7 cellular contexts compared by ENCODE assay signal in genomic region chr4:48848799-48849198, GRCh38. TPM values are rescaled to one million over a fixed set of nuclear protein-coding genes. Genes with fewer than 3 reads are reported as not detected.
DNase-seq lines count a peak whose midpoint lies in the region; ATAC-seq, FAIRE-seq and TF ChIP-seq lines count a peak whose summit lies in the region.
"Not testable (repeated sequence)": the region's sequence is repeated elsewhere in the genome, so short reads cannot be mapped to it uniquely, and the experiment has no call there.

No MANE protein-coding gene starts in this region.

- H3K36me3 Mint-ChIP-seq in MCF 10A (ENCODE audit: insufficient read depth, unreplicated experiment) = peaks cover 80% of the 10 kb centered on the region
- H3K36me3 Mint-ChIP-seq in neural progenitor cell = peaks cover 50% of the 10 kb centered on the region

- H3K9me2 ChIP-seq in OCI-LY7 (ENCODE audit: insufficient read depth, low read length) = not testable (repeated sequence)

- TF ChIP-seq POLR2A in K562 (conservative IDR thresholded peaks at IDR 0.05) = not testable (repeated sequence)

- H3K4me3 ChIP-seq in A673 (ENCODE audit: low read depth, low read length, poor library complexity, severe bottlenecking); HEK293 (ENCODE audit: low read depth, low read length); OCI-LY7 (ENCODE audit: low read depth, low read length, poor library complexity, severe bottlenecking); Panc1 (ENCODE audit: low read depth in 2 of 2, low read length in 2 of 2); K562; neural progenitor cell: not testable (repeated sequence)

- not testable (repeated sequence) for ATAC-seq in Panc1, K562

- not testable (repeated sequence) for H3K9ac ChIP-seq in K562 (ENCODE audit: insufficient read depth in 1 of 2, low read depth in 2 of 2, low read length in 2 of 2); neural progenitor cell

- not testable (repeated sequence) for H3K4me1 Mint-ChIP-seq in MCF 10A (ENCODE audit: insufficient read depth, unreplicated experiment); neural progenitor cell

- not testable (repeated sequence) for DNase-seq in A673 (ENCODE audit: low spot score); OCI-LY7 (ENCODE audit: low spot score); Panc1 (ENCODE audit: low read depth, low spot score); K562 (ENCODE audit: extremely low read depth in 1 of 4, low spot score in 3 of 4); MCF 10A (ENCODE audit: unreplicated experiment); neural progenitor cell (ENCODE audit: low spot score)

- not testable (repeated sequence) for TF ChIP-seq RAD21 in K562 (CRISPR knock-in tag; conservative IDR thresholded peaks at IDR 0.05 in 1 of 2, IDR thresholded peaks at IDR 0.05 in 1 of 2)

- POLR2A ChIA-PET in A673 (lab: Charles Lee; ENCODE audit: low non-redundant PET); HEK293 (lab: Yijun Ruan, JAX); Panc1 (lab: Charles Lee): not testable (repeated sequence)
- POLR2A ChIA-PET in OCI-LY7 (lab: Charles Lee) = interaction anchor here (0.6 to 2.5 kb wide), 6 partner anchors 9 to 68 kb away, joined by 3 to 11 read pairs (median 5); no protein-coding TSS in a partner anchor
- POLR2A ChIA-PET in K562 (lab: Yijun Ruan, JAX) = interaction anchor here (1.7 to 3.5 kb wide), 2 partner anchors 11 to 14 kb away, joined by 3 to 14 read pairs; no protein-coding TSS in a partner anchor
- POLR2A ChIA-PET in MCF 10A (lab: Yijun Ruan, JAX) = interaction anchor here (0.6 to 1.7 kb wide), 5 partner anchors 16 to 271 kb away, joined by 3 to 4 read pairs (median 3); partner anchors contain the start of gene OCIAD1

- 96% methylated on average over 6 of the region's 6 CpGs for WGBS in K562 (ENCODE audit: insufficient coverage, low coverage, missing lambda C conversion rate)

- H3F3A ChIP-seq in neural progenitor cell (ENCODE audit: low read depth) = not testable (repeated sequence)

- H3K27me3 Mint-ChIP-seq in MCF 10A (ENCODE audit: insufficient read depth, unreplicated experiment); neural progenitor cell (ENCODE audit: insufficient read depth, low read depth): not testable (repeated sequence)

- not testable (repeated sequence) for H3K4me2 ChIP-seq in OCI-LY7 (ENCODE audit: low read length); K562 (ENCODE audit: insufficient read depth, low read length); neural progenitor cell

- in situ Hi-C loops in Panc1 (cut with HindIII; ENCODE audit: low pct_unique_long_range_greater_than_20kb, low sequenced_read_pairs); K562 (cut with MboI): not testable (repeated sequence)

- not testable (repeated sequence) for TF ChIP-seq EP300 in K562 (IDR thresholded peaks at IDR 0.05; ENCODE audit: low read length)

- not testable (repeated sequence) for H3K27ac ChIP-seq in A673 (ENCODE audit: low read depth, low read length, poor library complexity, severe bottlenecking); HEK293 (ENCODE audit: extremely low read depth, low read depth, low read length); OCI-LY7 (ENCODE audit: low read depth, low read length, poor library complexity, severe bottlenecking); Panc1 (ENCODE audit: low read length); K562 (ENCODE audit: extremely low read depth, low read depth, low read length); neural progenitor cell

- H3K9me3 Mint-ChIP-seq in MCF 10A (ENCODE audit: unreplicated experiment); neural progenitor cell: not testable (repeated sequence)

- H3K27me3 ChIP-seq in A673 (replicated peaks; ENCODE audit: insufficient read depth, low read depth, low read length, poor library complexity); Panc1 (ENCODE audit: control insufficient read depth, insufficient read depth, low read length); K562 (ENCODE audit: control insufficient read depth in 2 of 2, insufficient read depth in 2 of 2, low read length in 2 of 2); neural progenitor cell: not testable (repeated sequence)

- H4K20me1 ChIP-seq in OCI-LY7 (ENCODE audit: insufficient read depth, low read length); K562 (replicated peaks; ENCODE audit: control insufficient read depth, insufficient read depth, low read length): not testable (repeated sequence)
- H4K20me1 ChIP-seq in neural progenitor cell (ENCODE audit: low read depth) = peaks cover 16% of the 10 kb centered on the region

- BruUV-seq in A673 (replicated peaks; lab: Mats Ljungman, UMichigan) (TSS peak; percentile 7), OCI-LY7 (replicated peaks; lab: Mats Ljungman, UMichigan) (TSS peak; percentile 12), Panc1 (replicated peaks; lab: Mats Ljungman, UMichigan) (TSS peak; percentile 4), MCF 10A (replicated peaks; lab: Mats Ljungman, UMichigan) (TSS peak; percentile 5)
- not testable (repeated sequence) for BruUV-seq in K562 (replicated peaks; lab: Mats Ljungman, UMichigan)

- H3K79me2 ChIP-seq in OCI-LY7 (ENCODE audit: insufficient read depth, low read depth, low read length) (peaks cover 33% of the 10 kb centered on the region), K562 (ENCODE audit: control insufficient read depth, insufficient read depth, low read length) (peaks cover 24% of the 10 kb centered on the region), neural progenitor cell (ENCODE audit: low read depth) (peaks cover 62% of the 10 kb centered on the region)

- TF ChIP-seq CTCF in A673 (conservative IDR thresholded peaks at IDR 0.05; ENCODE audit: low read depth, low read length); HEK293 (tag by site-specific recombination; IDR thresholded peaks at IDR 0.05); OCI-LY7 (conservative IDR thresholded peaks at IDR 0.05; ENCODE audit: low read length); Panc1 (IDR thresholded peaks at IDR 0.05); K562 (IDR thresholded peaks at IDR 0.05 in 2 of 3, conservative IDR thresholded peaks at IDR 0.05 in 1 of 3; ENCODE audit: insufficient read depth in 2 of 3, low read depth in 1 of 3, low read length in 3 of 3); MCF 10A (IDR thresholded peaks at IDR 0.05; ENCODE audit: unreplicated experiment); neural progenitor cell (IDR thresholded peaks at IDR 0.05): not testable (repeated sequence)

- FAIRE-seq in K562 (lab: Jason Lieb, UNC) = not testable (repeated sequence)

- not testable (repeated sequence) for H3K4me3 Mint-ChIP-seq in MCF 10A (ENCODE audit: unreplicated experiment); neural progenitor cell

- not testable (repeated sequence) for H3K27ac Mint-ChIP-seq in MCF 10A (ENCODE audit: low read depth, unreplicated experiment)
- peak overlapping the region; percentile 18 for H3K27ac Mint-ChIP-seq in neural progenitor cell

- H3K9me1 ChIP-seq in K562 (ENCODE audit: control insufficient read depth, insufficient read depth, low read length) = not testable (repeated sequence)

- H3K36me3 ChIP-seq in A673 (ENCODE audit: insufficient read depth, low read length, poor library complexity, severe bottlenecking) (peaks cover 42% of the 10 kb centered on the region), HEK293 (ENCODE audit: control insufficient read depth in 2 of 2, insufficient read depth in 1 of 2, low read length in 2 of 2) (peaks cover 16 to 78% of the 10 kb centered on the region in 2 experiments), OCI-LY7 (ENCODE audit: insufficient read depth, low read length) (peaks cover 90% of the 10 kb centered on the region), Panc1 (ENCODE audit: control insufficient read depth, insufficient read depth, low read length) (peaks cover 15% of the 10 kb centered on the region; the same call in 1 of the 2 replicates), K562 (ENCODE audit: control insufficient read depth, insufficient read depth, low read length) (peaks cover 78% of the 10 kb centered on the region), neural progenitor cell (peaks cover 29% of the 10 kb centered on the region)

- not testable (repeated sequence) for H3K9me3 ChIP-seq in A673 (ENCODE audit: low read depth, low read length, poor library complexity, severe bottlenecking); HEK293 (ENCODE audit: control insufficient read depth, insufficient read depth, low read depth, low read length); OCI-LY7 (ENCODE audit: low read length); Panc1 (ENCODE audit: control insufficient read depth, insufficient read depth, low read depth, low read length); K562 (replicated peaks; ENCODE audit: control insufficient read depth, insufficient read depth, low read depth, low read length); neural progenitor cell (ENCODE audit: low read depth)

- not testable (repeated sequence) for H3K4me1 ChIP-seq in A673 (ENCODE audit: insufficient read depth, low read length, poor library complexity, severe bottlenecking); HEK293 (ENCODE audit: control insufficient read depth, insufficient read depth, low read length); OCI-LY7 (ENCODE audit: insufficient read depth, low read length, poor library complexity, severe bottlenecking); Panc1 (ENCODE audit: control insufficient read depth, insufficient read depth, low read length); K562 (replicated peaks in 1 of 2; ENCODE audit: control insufficient read depth in 2 of 2, insufficient read depth in 2 of 2, low read length in 2 of 2); neural progenitor cell

- intact Hi-C loops in A673 (cut with micrococcal nuclease; ENCODE audit: unreplicated experiment); OCI-LY7 (cut with micrococcal nuclease; ENCODE audit: unreplicated experiment); Panc1 (cut with micrococcal nuclease; ENCODE audit: unreplicated experiment); K562 (cut with micrococcal nuclease); MCF 10A (cut with micrococcal nuclease): not testable (repeated sequence)

- not testable (repeated sequence) for H2AFZ ChIP-seq in OCI-LY7 (ENCODE audit: low read length); K562 (ENCODE audit: low read depth, low read length); neural progenitor cell (replicated peaks)

- CTCF ChIA-PET in A673 (lab: Charles Lee); OCI-LY7 (lab: Charles Lee; ENCODE audit: unreplicated experiment); Panc1 (lab: Charles Lee); K562 (lab: Yijun Ruan, JAX; ENCODE audit: low intra/inter-chr PET ratio): not testable (repeated sequence)
- CTCF ChIA-PET in HEK293 (lab: Yijun Ruan, JAX) = interaction anchor here (0.7 kb wide), 1 partner anchor 316 kb away, joined by 3 read pairs; no protein-coding TSS in a partner anchor
- CTCF ChIA-PET in MCF 10A (lab: Yijun Ruan, JAX) = interaction anchor here (1.1 to 1.7 kb wide), 2 partner anchors 114 to 270 kb away, joined by 3 to 4 read pairs; no protein-coding TSS in a partner anchor

RNA-seq across cellular contexts. Expression of gene OCIAD1, which starts 17.9 kb away (rescaled TPM):
- total RNA-seq in A673 (2021) (138 and 143 TPM in 2 replicates), OCI-LY7 (2022) (136 and 143 TPM in 2 replicates), Panc1 (2021; ENCODE audit: unreplicated experiment) (103 TPM), K562 (2014; rRNA removed) (93.1 and 99.0 TPM in 2 replicates), K562 (2014; rRNA removed; fragmentation: Illumina TruSeq; extraction: Trizol) (196 and 197 TPM in 2 replicates), K562 (2015; rRNA removed; fragmentation: Illumina TruSeq; extraction: Trizol) (148 and 163 TPM in 2 replicates), K562 (2021) (134 and 148 TPM in 2 replicates), MCF 10A (2022) (207 and 224 TPM in 2 replicates), neural progenitor cell (ENCODE audit: low replicate concordance) (162 and 260 TPM in 2 replicates)
- total RNA-seq in OCI-LY7 (2014; rRNA removed; shearing (Covaris generic)) = 50.4 and 76.1 TPM in 2 replicates
- polyA plus RNA-seq in Panc1 (2012; ENCODE audit: insufficient read length) = 77.3 TPM
- 114 and 265 TPM in 2 replicates for total RNA-seq in K562 (2011; cell fraction: chromatin; rRNA removed; ENCODE audit: low replicate concordance)
- 122 and 132 TPM in 2 replicates for total RNA-seq in K562 (2011; cell fraction: nucleolus; rRNA removed)
- 169 and 184 TPM in 2 replicates for total RNA-seq in K562 (2011; cell fraction: nucleoplasm; rRNA removed)
- polyA plus RNA-seq in K562 (2011; rRNA removed) (223 and 278 TPM in 2 replicates), K562 (2014; fragmentation: Illumina TruSeq; extraction: Trizol) (304 and 358 TPM in 2 replicates), K562 (2014; fragmentation: Nextera tagmentation; extraction: Ambion mirVana) (100 to 1,000 TPM; 204 to 222 TPM), K562 (2014; rRNA removed) (188 and 200 TPM in 2 replicates)
- 68.0 and 101 TPM in 2 replicates for polyA plus RNA-seq in K562 (2011; cell fraction: cytosol; rRNA removed)
- 107 and 109 TPM in 2 replicates for polyA plus RNA-seq in K562 (2011; cell fraction: nucleus; rRNA removed)
- polyA plus RNA-seq in K562 (2012) = 173 and 180 TPM in 2 replicates
- polyA minus RNA-seq in K562 (2011; rRNA and poly(A)+ RNA removed) = 90.9 and 99.1 TPM in 2 replicates
- 41.0 and 57.6 TPM in 2 replicates for polyA minus RNA-seq in K562 (2011; cell fraction: cytosol; rRNA and poly(A)+ RNA removed)
- 71.1 and 117 TPM in 2 replicates for polyA minus RNA-seq in K562 (2011; cell fraction: nucleus; rRNA and poly(A)+ RNA removed)

RNA-seq across cellular contexts. Expression of gene OCIAD2, which starts 57.8 kb away (rescaled TPM):
- 139 and 166 TPM in 2 replicates for total RNA-seq in A673 (2021)
- total RNA-seq in OCI-LY7 (2014; rRNA removed; shearing (Covaris generic)) = 102 and 125 TPM in 2 replicates
- total RNA-seq in OCI-LY7 (2022) = 65.9 and 76.1 TPM in 2 replicates
- total RNA-seq in Panc1 (2021; ENCODE audit: unreplicated experiment) = 32.8 TPM
- polyA plus RNA-seq in Panc1 (2012; ENCODE audit: insufficient read length) = 58.6 TPM
- total RNA-seq in K562 (2011; cell fraction: chromatin; rRNA removed; ENCODE audit: low replicate concordance) = not detected in 2 replicates
- total RNA-seq in K562 (2011; cell fraction: nucleolus; rRNA removed) = not detected in 2 replicates
- total RNA-seq in K562 (2011; cell fraction: nucleoplasm; rRNA removed) = not detected in 2 replicates
- total RNA-seq in K562 (2014; rRNA removed) = not detected in 2 replicates
- not detected in 2 replicates for total RNA-seq in K562 (2014; rRNA removed; fragmentation: Illumina TruSeq; extraction: Trizol)
- not detected in 2 replicates for total RNA-seq in K562 (2015; rRNA removed; fragmentation: Illumina TruSeq; extraction: Trizol)
- total RNA-seq in K562 (2021) = 0.31 and 0.98 TPM in 2 replicates
- polyA plus RNA-seq in K562 (2011; rRNA removed) = not detected in 2 replicates
- not detected in 2 replicates for polyA plus RNA-seq in K562 (2011; cell fraction: cytosol; rRNA removed)
- polyA plus RNA-seq in K562 (2011; cell fraction: nucleus; rRNA removed) = not detected in 2 replicates
- not detected in 2 replicates for polyA plus RNA-seq in K562 (2012)
- not detected in 2 replicates for polyA plus RNA-seq in K562 (2014; fragmentation: Illumina TruSeq; extraction: Trizol)
- polyA plus RNA-seq in K562 (2014; fragmentation: Nextera tagmentation; extraction: Ambion mirVana) = not detected
- 0.11 TPM in 1 of 2 replicates, not detected in the other for polyA plus RNA-seq in K562 (2014; rRNA removed)
- not detected in 2 replicates for polyA minus RNA-seq in K562 (2011; rRNA and poly(A)+ RNA removed)
- not detected in 2 replicates for polyA minus RNA-seq in K562 (2011; cell fraction: cytosol; rRNA and poly(A)+ RNA removed)
- 0.33 TPM in 1 of 2 replicates, not detected in the other for polyA minus RNA-seq in K562 (2011; cell fraction: nucleus; rRNA and poly(A)+ RNA removed)
- total RNA-seq in MCF 10A (2022) = 66.3 and 94.1 TPM in 2 replicates
- 25.0 and 28.8 TPM in 2 replicates for total RNA-seq in neural progenitor cell (ENCODE audit: low replicate concordance)

Comparison
In these comparisons a context has a peak if more than half of its experiments do, and no peak if none do; other contexts are left out.
1. RNA of gene OCIAD2, which starts 57.8 kb away (total RNA-seq): 139 to 166 TPM in A673, 65.9 to 125 TPM in OCI-LY7, 66.3 to 94.1 TPM in MCF 10A, 32.8 TPM in Panc1 (single experiment) and 25.0 to 28.8 TPM in neural progenitor cell; 0.31 to 0.98 TPM in K562; every median in the first group is over 10 times any median in the second.